ENCODE assay signal across 27 cellular contexts in the genomic region with DNA sequence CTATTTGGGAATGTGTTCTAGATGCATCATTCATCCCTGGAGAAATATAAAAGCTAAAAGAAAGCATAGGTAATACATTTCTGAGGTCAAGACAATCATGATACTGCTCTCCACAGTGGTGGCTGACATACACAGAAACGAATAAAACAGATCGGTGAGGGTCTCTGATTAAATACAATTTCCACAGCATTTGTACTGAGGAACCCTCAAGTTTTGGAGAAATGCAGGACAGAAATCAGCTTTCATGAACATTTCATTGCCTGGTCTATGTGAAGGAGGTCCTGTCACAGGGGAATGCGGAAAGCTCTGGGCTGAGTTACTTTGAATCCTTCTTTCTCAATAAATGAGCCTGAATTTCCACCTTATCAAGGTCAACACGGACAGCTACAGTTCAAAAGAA.
"Had no signal": no experiment of that assay in that cellular context is flagged by ENCODE, and none has a peak within 500 bp of the region (broad histone marks: within the 10 kb centered on the region; RNA-seq: fewer than 3 reads in every experiment).

No MANE protein-coding gene starts in this region.

- ATAC-seq: left lung, right cardiac atrium had no signal

- DNase-seq: activated CD4-positive, alpha-beta memory T cell treated with anti-CD3 and anti-CD28 coated beads for 36 hours; activated CD4-positive, alpha-beta T cell treated with anti-CD3 and anti-CD28 coated beads, Interleukin-2, amount 10 ng/mL, durations not matched to agents 24 days and 14 days; activated CD4-positive, CD25-positive, alpha-beta regulatory T cell treated with anti-CD3 and anti-CD28 coated beads, Interleukin-2, amount 50 U/mL, for 72 hours; activated CD8-positive, alpha-beta memory T cell treated with anti-CD3 and anti-CD28 coated beads, Interleukin-2, amount 50 U/mL, for 4 hours; activated effector memory CD4-positive, alpha-beta T cell treated with anti-CD3 and anti-CD28 coated beads, Interleukin-2, amount 50 U/mL, for 16 hours; activated naive CD4-positive, alpha-beta T cell treated with anti-CD3 and anti-CD28 coated beads, Interleukin-2, amount 10 ng/mL, durations not matched to agents 7 days and 5 days; activated T-cell treated with anti-CD3 and anti-CD28 coated beads, Interleukin-2, amount 50 U/mL, for 1 hour; amniotic stem cell; central memory CD4-positive, alpha-beta T cell; effector CD4-positive, alpha-beta T cell; esophagus squamous epithelium; foreskin melanocyte; kidney glomerular epithelial cell; left lung; naive thymus-derived CD4-positive, alpha-beta T cell; occipital lobe; right cardiac atrium; stimulated activated CD4-positive, alpha-beta T cell treated with anti-CD3 and anti-CD28 coated beads, Interleukin-12 subunit alpha, Interleukin-12 subunit beta, amount 100 ng/mL, for 4 hours; stimulated activated CD4-positive, alpha-beta T cell treated with anti-CD3 and anti-CD28 coated beads, Interleukin-4, amount 100 ng/mL, for 1 hour; T1000; WERI-Rb-1 had no signal

- H3K36me3 ChIP-seq: esophagus squamous epithelium, left lung, neural progenitor cell, WERI-Rb-1 had no signal

- H3K4me2 ChIP-seq: neural progenitor cell had no signal

- H3K9ac ChIP-seq: neural progenitor cell had no signal

- H3K36me3 Mint-ChIP-seq: activated naive CD4-positive, alpha-beta T cell treated with anti-CD3 and anti-CD28 coated beads, Interleukin-2, amount 10 ng/mL, durations not matched to agents 7 days and 5 days; naive thymus-derived CD4-positive, alpha-beta T cell; neural progenitor cell had no signal

- H3K27me3 ChIP-seq: esophagus squamous epithelium, left lung, neural progenitor cell had no signal

- H3K4me3 Mint-ChIP-seq: activated CD4-positive, alpha-beta memory T cell treated with anti-CD3 and anti-CD28 coated beads for 36 hours; activated CD4-positive, alpha-beta T cell treated with anti-CD3 and anti-CD28 coated beads, Interleukin-2, amount 10 ng/mL, durations not matched to agents 24 days and 14 days; activated naive CD4-positive, alpha-beta T cell treated with anti-CD3 and anti-CD28 coated beads, Interleukin-2, amount 10 ng/mL, durations not matched to agents 7 days and 5 days; activated T-helper 1 cell treated with anti-CD3 and anti-CD28 coated beads, Interleukin-12 subunit alpha, Interleukin-12 subunit beta, Interleukin-2, Interleukin-4 antibody, amounts not matched to agents 30 ng/mL and 10 ng/mL and 1 ng/mL, durations not matched to agents 14 hours and 24 hours and 36 hours; dendritic cell treated with granulocyte-macrophage colony-stimulating factor and Interleukin-4, amounts not matched to agents 40 ng/mL and 50 ng/mL, for 4 days; neural progenitor cell; stimulated activated naive CD8-positive, alpha-beta T cell treated with anti-CD3 and anti-CD28 coated beads, Interleukin-15, Interleukin-2, amounts not matched to agents 100 ng/mL and 50 ng/mL, for 24 hours; T-helper 1 cell treated with Interleukin-12 subunit alpha and Interleukin-12 subunit beta and Interleukin-4 antibody, amounts not matched to agents 30 μg/mL and 1 μg/mL, for 36 hours had no signal

- H3K9me3 ChIP-seq: esophagus squamous epithelium, left lung had no signal

- H3K27me3 Mint-ChIP-seq: activated CD4-positive, alpha-beta memory T cell treated with anti-CD3 and anti-CD28 coated beads for 36 hours; stimulated activated naive CD8-positive, alpha-beta T cell treated with anti-CD3 and anti-CD28 coated beads, Interleukin-15, Interleukin-2, amounts not matched to agents 100 ng/mL and 50 ng/mL, for 24 hours had no signal

- H3K27ac ChIP-seq: esophagus squamous epithelium, left lung, neural progenitor cell, WERI-Rb-1 had no signal

- H3K9me3 Mint-ChIP-seq: activated CD4-positive, alpha-beta memory T cell treated with anti-CD3 and anti-CD28 coated beads for 36 hours; activated CD4-positive, alpha-beta T cell treated with anti-CD3 and anti-CD28 coated beads, Interleukin-2, amount 10 ng/mL, durations not matched to agents 24 days and 14 days; activated naive CD4-positive, alpha-beta T cell treated with anti-CD3 and anti-CD28 coated beads, Interleukin-2, amount 10 ng/mL, durations not matched to agents 7 days and 5 days; activated T-helper 1 cell treated with anti-CD3 and anti-CD28 coated beads, Interleukin-12 subunit alpha, Interleukin-12 subunit beta, Interleukin-2, Interleukin-4 antibody, amounts not matched to agents 30 ng/mL and 10 ng/mL and 1 ng/mL, durations not matched to agents 14 hours and 24 hours and 36 hours; dendritic cell treated with granulocyte-macrophage colony-stimulating factor and Interleukin-4, amounts not matched to agents 40 ng/mL and 50 ng/mL, for 4 days; naive thymus-derived CD4-positive, alpha-beta T cell; neural progenitor cell; stimulated activated naive CD8-positive, alpha-beta T cell treated with anti-CD3 and anti-CD28 coated beads, Interleukin-15, Interleukin-2, amounts not matched to agents 100 ng/mL and 50 ng/mL, for 24 hours; T-helper 1 cell treated with Interleukin-12 subunit alpha and Interleukin-12 subunit beta and Interleukin-4 antibody, amounts not matched to agents 30 μg/mL and 1 μg/mL, for 36 hours had no signal

- H3K4me1 Mint-ChIP-seq: neural progenitor cell had no signal

- H3K4me1 ChIP-seq: left lung, neural progenitor cell had no signal

- H3K4me3 ChIP-seq: esophagus squamous epithelium, left lung, neural progenitor cell, skin epidermis had no signal

- H3K27ac Mint-ChIP-seq: activated CD4-positive, alpha-beta memory T cell treated with anti-CD3 and anti-CD28 coated beads for 36 hours; activated CD4-positive, alpha-beta T cell treated with anti-CD3 and anti-CD28 coated beads, Interleukin-2, amount 10 ng/mL, durations not matched to agents 24 days and 14 days; activated naive CD4-positive, alpha-beta T cell treated with anti-CD3 and anti-CD28 coated beads, Interleukin-2, amount 10 ng/mL, durations not matched to agents 7 days and 5 days; activated T-helper 1 cell treated with anti-CD3 and anti-CD28 coated beads, Interleukin-12 subunit alpha, Interleukin-12 subunit beta, Interleukin-2, Interleukin-4 antibody, amounts not matched to agents 30 ng/mL and 10 ng/mL and 1 ng/mL, durations not matched to agents 14 hours and 24 hours and 36 hours; dendritic cell treated with granulocyte-macrophage colony-stimulating factor and Interleukin-4, amounts not matched to agents 40 ng/mL and 50 ng/mL, for 4 days; neural progenitor cell; stimulated activated naive CD8-positive, alpha-beta T cell treated with anti-CD3 and anti-CD28 coated beads, Interleukin-15, Interleukin-2, amounts not matched to agents 100 ng/mL and 50 ng/mL, for 24 hours; T-helper 1 cell treated with Interleukin-12 subunit alpha and Interleukin-12 subunit beta and Interleukin-4 antibody, amounts not matched to agents 30 μg/mL and 1 μg/mL, for 36 hours had no signal

- H2AFZ ChIP-seq: neural progenitor cell had no signal
